In genomic region chr13:35723820-35724219, GRCh38 we compare ENCODE assay signal across 17 cellular contexts.
DNase-seq lines count a peak whose midpoint lies in the region; ATAC-seq, FAIRE-seq and TF ChIP-seq lines count a peak whose summit lies in the region.
"Had no signal": no experiment of that assay in that cellular context is flagged by ENCODE, and none has a peak within 500 bp of the region (broad histone marks: within the 10 kb centered on the region; RNA-seq: fewer than 3 reads in every experiment).

No MANE protein-coding gene starts in this region.

- H4K20me1 ChIP-seq in endothelial cell of umbilical vein (replicated peaks; ENCODE audit: control insufficient read depth, extremely low read depth, insufficient read depth, low read length), result no peaks in the 10 kb centered on the region

- no peak for TF ChIP-seq CTCF in endothelial cell of umbilical vein (IDR thresholded peaks at IDR 0.05; ENCODE audit: extremely low read depth in 1 of 2, insufficient read depth in 1 of 2, low read depth in 1 of 2, low read length in 2 of 2)

- H3K4me2 ChIP-seq in endothelial cell of umbilical vein (ENCODE audit: insufficient read depth, low read length) (peak overlapping the region; percentile 0), mesendoderm (ENCODE audit: low read length) (no peak overlapping the region)
- H3K4me2 ChIP-seq: A549, KMS-11 had no signal

- no peak overlapping the region for H4K5ac ChIP-seq in mesendoderm (ENCODE audit: low read length)

- H3K79me2 ChIP-seq in endothelial cell of umbilical vein (ENCODE audit: control insufficient read depth, insufficient read depth, low read length) (no peaks in the 10 kb centered on the region), mesendoderm (ENCODE audit: control insufficient read depth, insufficient read depth, low read length) (no peaks in the 10 kb centered on the region)

- H3K9me3 ChIP-seq in endothelial cell of umbilical vein (replicated peaks; ENCODE audit: control insufficient read depth, insufficient read depth, low read length) (no peaks in the 10 kb centered on the region), aorta (ENCODE audit: control insufficient read depth, low read length) (no peaks in the 10 kb centered on the region)
- H3K9me3 ChIP-seq: A549 had no signal

- CTCF ChIA-PET in endothelial cell of umbilical vein (lab: Charles Lee), result interaction anchor here (0.7 to 4.1 kb wide), 13 partner anchors 9 to 560 kb away, joined by 3 to 27 read pairs (median 8); no protein-coding TSS in a partner anchor

- H3K4me1 ChIP-seq in endothelial cell of umbilical vein (ENCODE audit: control insufficient read depth, extremely low read depth, insufficient read depth, low read length), result peaks cover 10% of the 10 kb centered on the region
- no peaks in the 10 kb centered on the region for H3K4me1 ChIP-seq in mesendoderm (ENCODE audit: control insufficient read depth, low read depth, low read length)
- H3K4me1 ChIP-seq in aorta (ENCODE audit: control insufficient read depth in 1 of 2, insufficient read depth in 2 of 2, low read length in 2 of 2), result no peaks in the 10 kb centered on the region
- H3K4me1 ChIP-seq: A549 had no signal

- FAIRE-seq in endothelial cell of umbilical vein (lab: Jason Lieb, UNC), result peak; percentile 80
- FAIRE-seq: A549, colon had no signal

- no peaks in the 10 kb centered on the region for H3K9me1 ChIP-seq in endothelial cell of umbilical vein (replicated peaks; ENCODE audit: control insufficient read depth, extremely low read depth, insufficient read depth, low read length)

- no peak overlapping the region for H3K4ac ChIP-seq in mesendoderm (ENCODE audit: low read depth, low read length)

- no peak for DNase-seq in Right ventricle myocardium inferior (ENCODE audit: missing footprints)
- DNase-seq in cardiac septum (ENCODE audit: low spot score), result no peak
- peak; percentile 11 for DNase-seq in endothelial cell of umbilical vein (ENCODE audit: low read depth, low spot score)
- DNase-seq in mesendoderm, result peak; percentile 32
- no peak for DNase-seq in aorta
- DNase-seq in HuH-7.5 (ENCODE audit: low spot score), result no peak
- no peak for DNase-seq in effector CD4-positive, alpha-beta T cell
- DNase-seq: activated naive CD4-positive, alpha-beta T cell treated with anti-CD3 and anti-CD28 coated beads for 36 hours; foreskin melanocyte; islet precursor cell; naive thymus-derived CD8-positive, alpha-beta T cell; NCI-H2081 treated with DMSO at 0.1 percent for 48 hours; T-helper 17 cell had no signal

- POLR2A ChIA-PET in endothelial cell of umbilical vein (lab: Charles Lee), result no interaction called here

- H3K18ac ChIP-seq in mesendoderm (ENCODE audit: low read length), result no peak overlapping the region

- H3K36me3 ChIP-seq in endothelial cell of umbilical vein (ENCODE audit: control insufficient read depth in 2 of 2, extremely low read depth in 1 of 2, insufficient read depth in 2 of 2, low read length in 2 of 2) (no peaks in the 10 kb centered on the region), mesendoderm (ENCODE audit: control insufficient read depth, insufficient read depth, low read length) (no peaks in the 10 kb centered on the region), aorta (ENCODE audit: control insufficient read depth in 1 of 2, insufficient read depth in 2 of 2, low read length in 1 of 2) (no peaks in the 10 kb centered on the region)

- no CpG with 5 or more reads among the region's 5 CpGs for WGBS in mesendoderm (ENCODE audit: extremely low coverage, insufficient coverage, low lambda C conversion rate)
- WGBS in aorta, 2 donors, result 22 to 23% methylated on average over 5 of the region's 5 CpGs

- H2BK5ac ChIP-seq in mesendoderm (ENCODE audit: low read length), result no peak overlapping the region

- H3K79me1 ChIP-seq in mesendoderm (ENCODE audit: low read length), result no peaks in the 10 kb centered on the region

- no TSS peak for BruUV-seq in endothelial cell of umbilical vein (replicated peaks; lab: Mats Ljungman, UMichigan)

- no peak overlapping the region for H3K23ac ChIP-seq in mesendoderm (ENCODE audit: low read length)

- TF ChIP-seq POLR2A in endothelial cell of umbilical vein (IDR thresholded peaks at IDR 0.05; ENCODE audit: low read depth, low read length), result no peak

- intact Hi-C loops in Right ventricle myocardium inferior (cut with DNase I), result loop anchor here (2.0 to 10.0 kb wide), 2 partner anchors 233 to 249 kb away; partner anchors contain the start of gene MAB21L1
- intact Hi-C loops in cardiac septum (cut with DNase I), result loop anchor here (5.0 kb wide), 1 partner anchor 512 kb away; no protein-coding TSS in a partner anchor
- intact Hi-C loops in endothelial cell of umbilical vein (cut with micrococcal nuclease), result loop anchor here (5.0 kb wide), 1 partner anchor 1847 kb away; no protein-coding TSS in a partner anchor
- intact Hi-C loops in aorta (cut with DNase I), result no loop called here

- dilution Hi-C loops in endothelial cell of umbilical vein (cut with MboI; ENCODE audit: extremely low pct_ligation_motif_present, low sequenced_read_pairs), result no loop called here

- H4K8ac ChIP-seq in mesendoderm (ENCODE audit: low read depth, low read length), result no peak overlapping the region

- no peak overlapping the region for H3K56ac ChIP-seq in mesendoderm (ENCODE audit: low read length)

- H2BK15ac ChIP-seq in mesendoderm (replicated peaks; ENCODE audit: low read depth), result no peak overlapping the region

- no peak overlapping the region for H2BK120ac ChIP-seq in mesendoderm (ENCODE audit: low read depth, low read length)

- no peak overlapping the region for H2AK5ac ChIP-seq in mesendoderm (ENCODE audit: low read length)

- ATAC-seq in Right ventricle myocardium inferior, result peak; percentile 88
- peak; percentile 68 for ATAC-seq in aorta (ENCODE audit: low FRiP score)
- no peak for ATAC-seq in HG02623 (IDR thresholded peaks at IDR 0.05; ENCODE audit: unreplicated experiment)
- ATAC-seq: A549; naive thymus-derived CD8-positive, alpha-beta T cell; T-helper 17 cell had no signal

- no peak overlapping the region for H3K4me3 ChIP-seq in endothelial cell of umbilical vein (replicated peaks in 1 of 3; ENCODE audit: insufficient read depth in 1 of 3, low read depth in 1 of 3, low read length in 3 of 3)
- H3K4me3 ChIP-seq in mesendoderm (ENCODE audit: low read length), result no peak overlapping the region
- no peak overlapping the region for H3K4me3 ChIP-seq in aorta (ENCODE audit: low read length in 2 of 2)
- H3K4me3 ChIP-seq: A549 had no signal

- H3K27me3 ChIP-seq in endothelial cell of umbilical vein (ENCODE audit: control insufficient read depth in 2 of 2, insufficient read depth in 2 of 2, low read length in 2 of 2), result peaks cover 0 to 3% of the 10 kb centered on the region in 2 experiments
- no peaks in the 10 kb centered on the region for H3K27me3 ChIP-seq in mesendoderm (ENCODE audit: insufficient read depth, low read length, poor library complexity)
- no peaks in the 10 kb centered on the region for H3K27me3 ChIP-seq in aorta (ENCODE audit: control insufficient read depth in 1 of 2, insufficient read depth in 2 of 2, low read length in 1 of 2)

- H2AFZ ChIP-seq in endothelial cell of umbilical vein (ENCODE audit: low read depth, low read length), result peak overlapping the region; percentile 6

- no peak overlapping the region for H3K27ac ChIP-seq in endothelial cell of umbilical vein (ENCODE audit: insufficient read depth, low read depth, low read length)
- no peak overlapping the region for H3K27ac ChIP-seq in mesendoderm (ENCODE audit: low read depth, low read length)
- H3K27ac ChIP-seq in aorta (ENCODE audit: low read depth in 1 of 2, low read length in 2 of 2), result no peak overlapping the region
- H3K27ac ChIP-seq: A549, KMS-11 had no signal

- no peak overlapping the region for H3K9ac ChIP-seq in endothelial cell of umbilical vein (replicated peaks; ENCODE audit: extremely low read depth, insufficient read depth, low read length)
- no peak overlapping the region for H3K9ac ChIP-seq in mesendoderm (ENCODE audit: low read length)
- H3K9ac ChIP-seq: KMS-11 had no signal

TF ChIP-seq in endothelial cell of umbilical vein, 7 proteins besides CTCF, POLR2A, EP300 and RAD21:
- TF ChIP-seq GATA2 (IDR thresholded peaks at IDR 0.05; ENCODE audit: insufficient read depth, insufficient read length, low read depth, low read length) (peak; percentile 15), EZH2 (IDR thresholded peaks at IDR 0.05; ENCODE audit: borderline replicate concordance, low read depth, low read length, severe bottlenecking) (no peak)

Comparison
In these comparisons a context has a peak if more than half of its experiments do, and no peak if none do; other contexts are left out.
1. DNase-seq: peak in endothelial cell of umbilical vein (single experiment) and mesendoderm (single experiment); none in Right ventricle myocardium inferior (single experiment), cardiac septum (single experiment), aorta (0 of 2), HuH-7.5 (single experiment) and effector CD4-positive, alpha-beta T cell (single experiment).
2. intact Hi-C loops: an anchor here in Right ventricle myocardium inferior (2.0 to 10.0 kb wide), cardiac septum (5.0 kb wide) and endothelial cell of umbilical vein (5.0 kb wide); none called in aorta.